ENCODE assay signal across 9 cellular contexts in genomic region chr10:28592953-28593352, GRCh38.
DNase-seq lines count a peak whose midpoint lies in the region; ATAC-seq, FAIRE-seq and TF ChIP-seq lines count a peak whose summit lies in the region.
"Had no signal": no experiment of that assay in that cellular context is flagged by ENCODE, and none has a peak within 500 bp of the region (broad histone marks: within the 10 kb centered on the region; RNA-seq: fewer than 3 reads in every experiment).

No MANE protein-coding gene starts in this region.

- intact Hi-C loops in activated T-helper 1 cell treated with anti-CD3 and anti-CD28 coated beads, Interleukin-12 subunit alpha, Interleukin-12 subunit beta, Interleukin-2, Interleukin-4 antibody, amounts not matched to agents 30 ng/mL and 10 ng/mL and 1 ng/mL, durations not matched to agents 14 hours and 24 hours and 36 hours (cut with micrococcal nuclease): no loop called here

- H3K27me3 Mint-ChIP-seq in HFFc6 (ENCODE audit: insufficient read depth): no peaks in the 10 kb centered on the region
- H3K27me3 Mint-ChIP-seq in activated T-helper 1 cell treated with anti-CD3 and anti-CD28 coated beads, Interleukin-12 subunit alpha, Interleukin-12 subunit beta, Interleukin-2, Interleukin-4 antibody, amounts not matched to agents 30 ng/mL and 10 ng/mL and 1 ng/mL, durations not matched to agents 14 hours and 24 hours and 36 hours (ENCODE audit: insufficient read depth): no peaks in the 10 kb centered on the region

- no peak for TF ChIP-seq CTCF in AG09309 (IDR thresholded peaks at IDR 0.05; ENCODE audit: control insufficient read depth, insufficient read depth, low read depth, low read length, missing control alignments)
- TF ChIP-seq CTCF in HFFc6 (IDR thresholded peaks at IDR 0.05): no peak

- H3K36me3 Mint-ChIP-seq in HFFc6 (ENCODE audit: low read depth): peaks cover 41% of the 10 kb centered on the region
- H3K36me3 Mint-ChIP-seq in activated T-helper 1 cell treated with anti-CD3 and anti-CD28 coated beads, Interleukin-12 subunit alpha, Interleukin-12 subunit beta, Interleukin-2, Interleukin-4 antibody, amounts not matched to agents 30 ng/mL and 10 ng/mL and 1 ng/mL, durations not matched to agents 14 hours and 24 hours and 36 hours (ENCODE audit: low read depth): peaks cover 46% of the 10 kb centered on the region

- no peak for ATAC-seq in HG03565 (IDR thresholded peaks at IDR 0.05; ENCODE audit: unreplicated experiment)
- ATAC-seq in HG03095 (IDR thresholded peaks at IDR 0.05; ENCODE audit: unreplicated experiment): no peak

- peaks cover 63% of the 10 kb centered on the region for H3K4me1 Mint-ChIP-seq in HFFc6 (ENCODE audit: low read depth)
- H3K4me1 Mint-ChIP-seq in activated T-helper 1 cell treated with anti-CD3 and anti-CD28 coated beads, Interleukin-12 subunit alpha, Interleukin-12 subunit beta, Interleukin-2, Interleukin-4 antibody, amounts not matched to agents 30 ng/mL and 10 ng/mL and 1 ng/mL, durations not matched to agents 14 hours and 24 hours and 36 hours (ENCODE audit: low read depth): peaks cover 58% of the 10 kb centered on the region

- H3K4me3 ChIP-seq in AG09309 (ENCODE audit: control insufficient read depth, low read depth, low read length): no peak overlapping the region

- DNase-seq in AG09309 (ENCODE audit: low read depth): peak; percentile 25
- DNase-seq in HFFc6: peak; percentile 69
- no peak for DNase-seq in activated T-helper 1 cell treated with anti-CD3 and anti-CD28 coated beads, Interleukin-12 subunit alpha, Interleukin-12 subunit beta, Interleukin-2, Interleukin-4 antibody, amounts not matched to agents 30 ng/mL and 10 ng/mL and 1 ng/mL, durations not matched to agents 14 hours and 24 hours and 36 hours (ENCODE audit: low spot score)
- DNase-seq in GDM1 (lab: John Stamatoyannopoulos, UW): no peak
- no peak for DNase-seq in NCI-H510A (lab: John Stamatoyannopoulos, UW)
- DNase-seq: NCI-H2227 treated with DMSO at 0.1 percent for 48 hours had no signal

- H3K27ac Mint-ChIP-seq in HFFc6: peak overlapping the region; percentile 80
- peak overlapping the region; percentile 61 for H3K27ac Mint-ChIP-seq in activated T-helper 1 cell treated with anti-CD3 and anti-CD28 coated beads, Interleukin-12 subunit alpha, Interleukin-12 subunit beta, Interleukin-2, Interleukin-4 antibody, amounts not matched to agents 30 ng/mL and 10 ng/mL and 1 ng/mL, durations not matched to agents 14 hours and 24 hours and 36 hours

- peak overlapping the region; percentile 72 for H3K4me3 Mint-ChIP-seq in HFFc6
- no peak overlapping the region for H3K4me3 Mint-ChIP-seq in activated T-helper 1 cell treated with anti-CD3 and anti-CD28 coated beads, Interleukin-12 subunit alpha, Interleukin-12 subunit beta, Interleukin-2, Interleukin-4 antibody, amounts not matched to agents 30 ng/mL and 10 ng/mL and 1 ng/mL, durations not matched to agents 14 hours and 24 hours and 36 hours

- peak; percentile 56 for FAIRE-seq in islet of Langerhans (lab: Jason Lieb, UNC)

- H3K9me3 Mint-ChIP-seq in HFFc6: no peaks in the 10 kb centered on the region
- no peaks in the 10 kb centered on the region for H3K9me3 Mint-ChIP-seq in activated T-helper 1 cell treated with anti-CD3 and anti-CD28 coated beads, Interleukin-12 subunit alpha, Interleukin-12 subunit beta, Interleukin-2, Interleukin-4 antibody, amounts not matched to agents 30 ng/mL and 10 ng/mL and 1 ng/mL, durations not matched to agents 14 hours and 24 hours and 36 hours

Comparison
In these comparisons a context has a peak if more than half of its experiments do, and no peak if none do; other contexts are left out.
1. DNase-seq: peak in AG09309 (single experiment) and HFFc6 (single experiment); none in activated T-helper 1 cell treated with anti-CD3 and anti-CD28 coated beads, Interleukin-12 subunit alpha, Interleukin-12 subunit beta, Interleukin-2, Interleukin-4 antibody, amounts not matched to agents 30 ng/mL and 10 ng/mL and 1 ng/mL, durations not matched to agents 14 hours and 24 hours and 36 hours (single experiment), GDM1 (single experiment) and NCI-H510A (single experiment).